ENCODE assay signal across 8 cellular contexts in the genomic region with DNA sequence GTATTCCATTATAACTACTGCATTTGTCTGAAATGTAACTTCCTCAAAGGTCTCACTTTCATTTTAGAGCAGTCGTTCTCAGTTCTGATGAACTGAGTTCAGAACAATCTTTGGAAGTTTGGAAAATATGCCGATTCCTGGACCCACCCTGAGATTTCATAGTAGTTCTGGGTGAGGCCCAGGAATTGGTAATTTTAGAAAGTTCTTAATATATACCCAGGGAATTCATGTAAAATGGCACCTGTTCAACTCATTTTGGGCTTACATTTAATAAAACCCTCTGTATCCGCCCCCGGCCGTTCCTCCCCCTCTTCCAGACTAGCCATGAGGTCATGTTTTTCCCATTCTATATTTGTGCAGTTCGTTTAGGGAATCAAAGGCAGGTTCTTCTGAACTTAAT. TPM values are rescaled to one million over a fixed set of nuclear protein-coding genes. Genes with fewer than 3 reads are reported as not detected.
DNase-seq lines count a peak whose midpoint lies in the region; ATAC-seq and TF ChIP-seq lines count a peak whose summit lies in the region.
"Had no signal": no experiment of that assay in that cellular context is flagged by ENCODE, and none has a peak within 500 bp of the region (broad histone marks: within the 10 kb centered on the region; RNA-seq: fewer than 3 reads in every experiment).

No MANE protein-coding gene starts in this region.

- no peak overlapping the region for H3K4me3 ChIP-seq in HUES64 (ENCODE audit: low read length)
- H3K4me3 ChIP-seq in hepatocyte = no peak overlapping the region
- H3K4me3 ChIP-seq in subcutaneous abdominal adipose tissue (ENCODE audit: low read depth in 1 of 5, low read length in 5 of 5) = peak overlapping the region in 4 of 5 donors; percentile 48 to 58 (median 52)

- H3K36me3 ChIP-seq in HUES64 (ENCODE audit: insufficient read depth, low read length) (no peaks in the 10 kb centered on the region), hepatocyte (replicated peaks; ENCODE audit: insufficient read depth, low read depth) (no peaks in the 10 kb centered on the region), subcutaneous abdominal adipose tissue (ENCODE audit: control insufficient read depth in 5 of 5, insufficient read depth in 5 of 5, low read length in 5 of 5) (no peaks in the 10 kb centered on the region)

- TF ChIP-seq CTCF in VCaP (conservative IDR thresholded peaks at IDR 0.05) = no peak
- TF ChIP-seq CTCF in hepatocyte (IDR thresholded peaks at IDR 0.05; ENCODE audit: poor library complexity) = no peak

- H3K9me3 ChIP-seq in HUES64 (ENCODE audit: insufficient read depth, low read depth, low read length) (no peaks in the 10 kb centered on the region), hepatocyte (ENCODE audit: low read depth) (no peaks in the 10 kb centered on the region), subcutaneous abdominal adipose tissue (ENCODE audit: control insufficient read depth in 5 of 5, low read length in 5 of 5) (no peaks in the 10 kb centered on the region)

- peak overlapping the region; percentile 5; the same call in 1 of the 2 replicates for H3K27ac ChIP-seq in HUES64 (ENCODE audit: low read depth, low read length)
- peak overlapping the region; percentile 63 for H3K27ac ChIP-seq in VCaP
- H3K27ac ChIP-seq in hepatocyte = peak overlapping the region; percentile 99
- peak overlapping the region; percentile 95 for H3K27ac ChIP-seq in subcutaneous abdominal adipose tissue (ENCODE audit: low read depth, low read length)

- no peak for DNase-seq in hepatocyte (ENCODE audit: low spot score)
- no peak for DNase-seq in stimulated activated CD8-positive, alpha-beta memory T cell treated with anti-CD3 and anti-CD28 coated beads, Interleukin-4, amount 100 ng/mL, for 48 hours

- peak overlapping the region; percentile 58 for H3K4me2 ChIP-seq in hepatocyte

- peak overlapping the region; percentile 40 for H2AFZ ChIP-seq in hepatocyte

- ATAC-seq in GM21447 (IDR thresholded peaks at IDR 0.05; ENCODE audit: unreplicated experiment) (no peak), GM21717 (IDR thresholded peaks at IDR 0.05; ENCODE audit: unreplicated experiment) (no peak)

- no peaks in the 10 kb centered on the region for H3K27me3 ChIP-seq in HUES64 (ENCODE audit: insufficient read depth, low read length)
- H3K27me3 ChIP-seq in hepatocyte = no peaks in the 10 kb centered on the region
- H3K27me3 ChIP-seq in subcutaneous abdominal adipose tissue (ENCODE audit: control insufficient read depth in 5 of 5, insufficient read depth in 4 of 5, low read length in 5 of 5) = no peaks in the 10 kb centered on the region

- H3K4me1 ChIP-seq in HUES64 (ENCODE audit: insufficient read depth, low read length) (peaks cover 42% of the 10 kb centered on the region), hepatocyte (ENCODE audit: insufficient read depth) (peaks cover 62% of the 10 kb centered on the region), subcutaneous abdominal adipose tissue (ENCODE audit: control insufficient read depth in 5 of 5, insufficient read depth in 5 of 5, low read length in 5 of 5) (peaks cover 29 to 71% (median 62%) of the 10 kb centered on the region in 5 donors)

- H3K9ac ChIP-seq in HUES64 (ENCODE audit: low read depth, low read length) (0 out of 2 replicates have a peak overlapping the region, but pooled peaks have one; percentile 1), subcutaneous abdominal adipose tissue (ENCODE audit: low read length in 5 of 5) (peak overlapping the region; percentile 44 to 93 (median 72))

- H3K79me2 ChIP-seq in hepatocyte = no peaks in the 10 kb centered on the region

- H3K9me2 ChIP-seq in hepatocyte (replicated peaks; ENCODE audit: insufficient read depth) = no peaks in the 10 kb centered on the region

- H4K20me1 ChIP-seq in hepatocyte (ENCODE audit: insufficient read depth, poor library complexity, severe bottlenecking) = no peaks in the 10 kb centered on the region

- WGBS in HUES64 = 83% methylated on average over 6 of the region's 6 CpGs
- WGBS in hepatocyte (ENCODE audit: low lambda C conversion rate, missing lambda C conversion rate) = 82% methylated on average over 6 of the region's 6 CpGs

RNA-seq across cellular contexts. Expression of a gene that starts 5.9 kb away (rescaled TPM):
- 0.35 TPM for polyA plus RNA-seq in HUES64 (2013, experiment 1 of 2)
- polyA plus RNA-seq in HUES64 (2013, experiment 2 of 2) = 0.63 TPM
- 1.5 TPM in 1 of 2 replicates, not detected in the other for total RNA-seq in hepatocyte
- 0.37 and 0.72 TPM in 2 replicates for polyA plus RNA-seq in hepatocyte
- total RNA-seq: HT1080 had no signal

RNA-seq across cellular contexts. Expression of a gene that starts 53.3 kb away (rescaled TPM):
- polyA plus RNA-seq in HUES64 (2013, experiment 1 of 2) = 10.9 TPM
- polyA plus RNA-seq in HUES64 (2013, experiment 2 of 2) = 12.7 TPM
- total RNA-seq in hepatocyte = 4.0 and 4.1 TPM in 2 replicates
- polyA plus RNA-seq in hepatocyte = 0.66 and 0.85 TPM in 2 replicates

Comparison
In these comparisons a context has a peak if more than half of its experiments do, and no peak if none do; other contexts are left out.
1. H3K27ac ChIP-seq: peak in every context shown above with its lines; median percentile 99 in hepatocyte; 95 in subcutaneous abdominal adipose tissue; 63 in VCaP; 5 in HUES64.
2. H3K4me3 ChIP-seq: peak in subcutaneous abdominal adipose tissue (4 of 5); none in HUES64 (single experiment) and hepatocyte (single experiment).